In genomic region chr1:182447660-182448059, GRCh38 we compare ENCODE assay signal across 32 cellular contexts. TPM values are rescaled to one million over a fixed set of nuclear protein-coding genes. Genes with fewer than 3 reads are reported as not detected.
"Had no signal": no experiment of that assay in that cellular context is flagged by ENCODE, and none has a peak within 500 bp of the region (broad histone marks: within the 10 kb centered on the region; RNA-seq: fewer than 3 reads in every experiment).

No MANE protein-coding gene starts in this region.

- H3K36me3 ChIP-seq: colonic mucosa, esophagus squamous epithelium, gastrocnemius medialis, heart right ventricle, left ventricle myocardium inferior, lower lobe of right lung had no signal

- FAIRE-seq: islet of Langerhans, keratinocyte had no signal

- H3K4me3 ChIP-seq: colonic mucosa, esophagus squamous epithelium, gastrocnemius medialis, heart right ventricle, left ventricle myocardium inferior, lower lobe of right lung, mucosa of descending colon had no signal

- DNase-seq: colonic mucosa; cortex of kidney; effector CD8-positive, alpha-beta T cell; effector memory CD8-positive, alpha-beta T cell; endodermal cell; erythroblast; esophagus squamous epithelium; foreskin fibroblast; foreskin melanocyte; gastrocnemius medialis; glutamatergic neuron; head of caudate nucleus; heart right ventricle; hippocampal formation; left cardiac atrium; left ventricle myocardium inferior; lower lobe of right lung; mesenchymal stem cell; mucosa of descending colon; naive B cell had no signal

- H3K27me3 ChIP-seq: colonic mucosa, esophagus squamous epithelium, gastrocnemius medialis, heart right ventricle had no signal

- H3K4me1 ChIP-seq: colonic mucosa, esophagus squamous epithelium, gastrocnemius medialis, left ventricle myocardium inferior, lower lobe of right lung had no signal

- H3K9me3 ChIP-seq: colonic mucosa, esophagus squamous epithelium, gastrocnemius medialis, heart right ventricle, left ventricle myocardium inferior, lower lobe of right lung, mucosa of descending colon had no signal

- H3K27ac ChIP-seq: colonic mucosa, epithelial cell of prostate, esophagus squamous epithelium, gastrocnemius medialis, heart right ventricle, left ventricle myocardium inferior, lower lobe of right lung had no signal

- ATAC-seq: effector memory CD8-positive, alpha-beta T cell; esophagus mucosa; gastrocnemius medialis; heart right ventricle; left cardiac atrium; lower lobe of right lung; mucosa of descending colon had no signal

RNA-seq across cellular contexts. Expression of gene RGSL1, which starts 2.3 kb away (rescaled TPM):
- total RNA-seq: colonic mucosa, dermis microvascular lymphatic vessel endothelial cell, endodermal cell, esophagus mucosa, gastrocnemius medialis, glomerular endothelial cell, heart right ventricle, kidney epithelial cell, left cardiac atrium, left ventricle myocardium inferior, lower leg skin, lower lobe of right lung, lung microvascular endothelial cell, mesenteric fat pad, mesothelial cell of epicardium, mucosa of descending colon, myocyte had no signal
- polyA plus RNA-seq: heart right ventricle, keratinocyte had no signal

RNA-seq across cellular contexts. Expression of gene TEDDM1, which starts 47.2 kb away (rescaled TPM):
- total RNA-seq: colonic mucosa, dermis microvascular lymphatic vessel endothelial cell, endodermal cell, esophagus mucosa, esophagus squamous epithelium, gastrocnemius medialis, glomerular endothelial cell, heart right ventricle, kidney epithelial cell, left cardiac atrium, left ventricle myocardium inferior, lower leg skin, lower lobe of right lung, lung microvascular endothelial cell, mesenteric fat pad, mesothelial cell of epicardium, mucosa of descending colon, myocyte had no signal
- polyA plus RNA-seq: heart right ventricle, keratinocyte had no signal
